8 cellular contexts compared by ENCODE assay signal in genomic region chr14:39175445-39176262, GRCh38. TPM values are rescaled to one million over a fixed set of nuclear protein-coding genes. Genes with fewer than 3 reads are reported as not detected.
DNase-seq lines count a peak whose midpoint lies in the region; ATAC-seq and FAIRE-seq lines count a peak whose summit lies in the region.

No MANE protein-coding gene starts in this region.

- peak overlapping the region; percentile 87 to 95 for H3K27ac ChIP-seq in small intestine (ENCODE audit: low read depth in 1 of 2, low read length in 1 of 2)

- POLR2A ChIA-PET in activated CD4-positive, alpha-beta T cell treated with anti-CD3 and anti-CD28 coated beads, Interleukin-2, amount 10 ng/mL, durations not matched to agents 7 days and 5 days (lab: Charles Lee) = interaction anchor here (0.5 to 1.3 kb wide), 2 partner anchors 51 to 62 kb away, joined by 3 to 5 read pairs; partner anchors contain the start of gene GEMIN2

- H3K9ac ChIP-seq in iPS-15b (ENCODE audit: low read depth, low read length) = peak overlapping the region; percentile 98

- H3K27me3 Mint-ChIP-seq in activated CD4-positive, alpha-beta T cell treated with anti-CD3 and anti-CD28 coated beads, Interleukin-2, amount 10 ng/mL, durations not matched to agents 7 days and 5 days = no peaks in the 10 kb centered on the region
- peaks cover 2% of the 10 kb centered on the region for H3K27me3 Mint-ChIP-seq in activated naive CD8-positive, alpha-beta T cell treated with anti-CD3 and anti-CD28 coated beads, Interleukin-2, amount 50 U/mL, for 24 hours

- H3K4me3 Mint-ChIP-seq in activated CD4-positive, alpha-beta T cell treated with anti-CD3 and anti-CD28 coated beads, Interleukin-2, amount 10 ng/mL, durations not matched to agents 7 days and 5 days = peak overlapping the region; percentile 89
- H3K4me3 Mint-ChIP-seq in activated naive CD8-positive, alpha-beta T cell treated with anti-CD3 and anti-CD28 coated beads, Interleukin-2, amount 50 U/mL, for 24 hours = peak overlapping the region; percentile 100

- ATAC-seq in HG02610 (IDR thresholded peaks at IDR 0.05; ENCODE audit: unreplicated experiment) = peak; percentile 4
- no peak for ATAC-seq in activated naive CD8-positive, alpha-beta T cell treated with anti-CD3 and anti-CD28 coated beads, Interleukin-2, amount 50 U/mL, for 24 hours

- H3K27me3 ChIP-seq in iPS-15b (ENCODE audit: control insufficient read depth, insufficient read depth, low read length) (no peaks in the 10 kb centered on the region), small intestine (ENCODE audit: control insufficient read depth in 2 of 2, insufficient read depth in 2 of 2, low read length in 2 of 2) (no peaks in the 10 kb centered on the region)

- H3K36me3 ChIP-seq in iPS-15b (ENCODE audit: control insufficient read depth, insufficient read depth, low read length) (peaks cover 28% of the 10 kb centered on the region), small intestine (ENCODE audit: control insufficient read depth in 2 of 2, insufficient read depth in 2 of 2, low read length in 2 of 2) (peaks cover 13 to 14% of the 10 kb centered on the region in 2 donors)

- H3K9me3 ChIP-seq in iPS-15b (ENCODE audit: control insufficient read depth, insufficient read depth, low read length) = no peaks in the 10 kb centered on the region
- no peaks in the 10 kb centered on the region for H3K9me3 ChIP-seq in small intestine (ENCODE audit: control insufficient read depth, low read depth)

- 0 to 1% (median 1%) methylated on average over 27 to 36 of the region's 36 CpGs for WGBS in small intestine, 3 donors

- no peaks in the 10 kb centered on the region for H3K9me3 Mint-ChIP-seq in activated CD4-positive, alpha-beta T cell treated with anti-CD3 and anti-CD28 coated beads, Interleukin-2, amount 10 ng/mL, durations not matched to agents 7 days and 5 days
- H3K9me3 Mint-ChIP-seq in activated naive CD8-positive, alpha-beta T cell treated with anti-CD3 and anti-CD28 coated beads, Interleukin-2, amount 50 U/mL, for 24 hours = no peaks in the 10 kb centered on the region

- peaks cover 46% of the 10 kb centered on the region for H3K4me1 Mint-ChIP-seq in activated CD4-positive, alpha-beta T cell treated with anti-CD3 and anti-CD28 coated beads, Interleukin-2, amount 10 ng/mL, durations not matched to agents 7 days and 5 days
- H3K4me1 Mint-ChIP-seq in activated naive CD8-positive, alpha-beta T cell treated with anti-CD3 and anti-CD28 coated beads, Interleukin-2, amount 50 U/mL, for 24 hours = peaks cover 44% of the 10 kb centered on the region

- peaks cover 7% of the 10 kb centered on the region for H3K4me1 ChIP-seq in iPS-15b (ENCODE audit: control insufficient read depth, insufficient read depth, low read length)
- peaks cover 0 to 8% of the 10 kb centered on the region in 2 donors for H3K4me1 ChIP-seq in small intestine (ENCODE audit: control insufficient read depth in 2 of 2, insufficient read depth in 1 of 2, low read depth in 1 of 2, low read length in 1 of 2)

- CTCF ChIA-PET in activated CD4-positive, alpha-beta T cell treated with anti-CD3 and anti-CD28 coated beads, Interleukin-2, amount 10 ng/mL, durations not matched to agents 7 days and 5 days (lab: Charles Lee) = interaction anchor here (0.6 to 1.3 kb wide), 4 partner anchors 12 to 121 kb away, joined by 3 read pairs; no protein-coding TSS in a partner anchor

- FAIRE-seq in small intestine (lab: Jason Lieb, UNC) = no peak

- peaks cover 39% of the 10 kb centered on the region for H3K36me3 Mint-ChIP-seq in activated CD4-positive, alpha-beta T cell treated with anti-CD3 and anti-CD28 coated beads, Interleukin-2, amount 10 ng/mL, durations not matched to agents 7 days and 5 days (ENCODE audit: low read depth)
- peaks cover 44% of the 10 kb centered on the region for H3K36me3 Mint-ChIP-seq in activated naive CD8-positive, alpha-beta T cell treated with anti-CD3 and anti-CD28 coated beads, Interleukin-2, amount 50 U/mL, for 24 hours (ENCODE audit: low read depth)

- peak overlapping the region; percentile 95 for H3K27ac Mint-ChIP-seq in activated CD4-positive, alpha-beta T cell treated with anti-CD3 and anti-CD28 coated beads, Interleukin-2, amount 10 ng/mL, durations not matched to agents 7 days and 5 days
- H3K27ac Mint-ChIP-seq in activated naive CD8-positive, alpha-beta T cell treated with anti-CD3 and anti-CD28 coated beads, Interleukin-2, amount 50 U/mL, for 24 hours = peak overlapping the region; percentile 100

- H3K4me3 ChIP-seq in iPS-15b (ENCODE audit: low read depth, low read length) (peak overlapping the region; percentile 91), small intestine (ENCODE audit: low read depth in 1 of 2, low read length in 2 of 2) (peak overlapping the region; percentile 76 to 98)

- no peak for DNase-seq in activated CD4-positive, alpha-beta T cell treated with anti-CD3 and anti-CD28 coated beads, Interleukin-2, amount 10 ng/mL, durations not matched to agents 7 days and 5 days
- no peak for DNase-seq in activated CD4-positive, alpha-beta T cell treated with anti-CD3 and anti-CD28 coated beads for 4 hours
- DNase-seq in NCI-H2171 treated with DMSO at 0.1 percent for 48 hours (lab: John Stamatoyannopoulos, UW) (peak; percentile 57), small intestine (peak; percentile 42), hippocampal formation (lab: John Stamatoyannopoulos, UW) (no peak)
- peak; percentile 58 for DNase-seq in activated naive CD8-positive, alpha-beta T cell treated with anti-CD3 and anti-CD28 coated beads, Interleukin-2, amount 50 U/mL, for 24 hours

RNA-seq across cellular contexts. Expression of gene PNN, which starts 0.6 kb away (rescaled TPM):
- 10 to 100 TPM; 76.8 to 91.2 TPM for total RNA-seq in activated CD4-positive, alpha-beta T cell treated with anti-CD3 and anti-CD28 coated beads, Interleukin-2, amount 10 ng/mL, durations not matched to agents 7 days and 5 days
- 10 to 100 TPM; 21.1 to 33.1 (median 25.3) TPM for polyA plus RNA-seq in small intestine

RNA-seq across cellular contexts. Expression of gene TRAPPC6B, which starts 5.5 kb away (rescaled TPM):
- 10 to 100 TPM; 29.4 to 31.3 TPM for total RNA-seq in activated CD4-positive, alpha-beta T cell treated with anti-CD3 and anti-CD28 coated beads, Interleukin-2, amount 10 ng/mL, durations not matched to agents 7 days and 5 days
- polyA plus RNA-seq in small intestine = 10 to 100 TPM; 10.8 to 12.3 (median 12.0) TPM

RNA-seq across cellular contexts. Expression of gene MIA2, which starts 58.1 kb away (rescaled TPM):
- total RNA-seq in activated CD4-positive, alpha-beta T cell treated with anti-CD3 and anti-CD28 coated beads, Interleukin-2, amount 10 ng/mL, durations not matched to agents 7 days and 5 days = 10 to 100 TPM; 25.5 to 28.2 TPM
- polyA plus RNA-seq in small intestine = 100 to 1,000 TPM in 2 of 3 donors, 10 to 100 TPM in 1; 55.3 to 264 (median 161) TPM

Comparison
In these comparisons a context has a peak if more than half of its experiments do, and no peak if none do; other contexts are left out.
1. DNase-seq: peak in NCI-H2171 treated with DMSO at 0.1 percent for 48 hours (single experiment), activated naive CD8-positive, alpha-beta T cell treated with anti-CD3 and anti-CD28 coated beads, Interleukin-2, amount 50 U/mL, for 24 hours (single experiment) and small intestine (single experiment); none in activated CD4-positive, alpha-beta T cell treated with anti-CD3 and anti-CD28 coated beads, Interleukin-2, amount 10 ng/mL, durations not matched to agents 7 days and 5 days (single experiment), activated CD4-positive, alpha-beta T cell treated with anti-CD3 and anti-CD28 coated beads for 4 hours (0 of 2) and hippocampal formation (0 of 2).